Comparison of ENCODE assay signal across 25 cellular contexts in genomic region chr2:20397811-20398447, GRCh38.
"Had no signal": no experiment of that assay in that cellular context is flagged by ENCODE, and none has a peak within 500 bp of the region (broad histone marks: within the 10 kb centered on the region; RNA-seq: fewer than 3 reads in every experiment).

No MANE protein-coding gene starts in this region.

- DNase-seq: activated CD4-positive, alpha-beta T cell treated with anti-CD3 and anti-CD28 coated beads for 4 hours; activated CD4-positive, alpha-beta T cell treated with anti-CD3 and anti-CD28 coated beads, Interleukin-2, amount 50 U/mL, for 4 hours; activated gamma-delta T cell treated with Interleukin-2 at 50 U/mL for 16 hours; activated naive CD4-positive, alpha-beta T cell treated with anti-CD3 and anti-CD28 coated beads, Interleukin-2, amount 50 U/mL, for 16 hours; amniotic stem cell; brain microvascular endothelial cell; dorsolateral prefrontal cortex; effector memory CD4-positive, alpha-beta T cell; erythroblast; gastrocnemius medialis; islet precursor cell; left colon; mammary epithelial cell; midbrain; naive thymus-derived CD4-positive, alpha-beta T cell; psoas muscle; right cardiac atrium; spleen; stimulated activated naive CD8-positive, alpha-beta T cell treated with anti-CD3 and anti-CD28 coated beads, Interleukin-15, Interleukin-2, amounts not matched to agents 100 U/mL and 50 U/mL, for 24 hours; testis; transverse colon had no signal

- ATAC-seq: gastrocnemius medialis; left colon; naive thymus-derived CD4-positive, alpha-beta T cell; psoas muscle; right cardiac atrium; stimulated activated naive CD8-positive, alpha-beta T cell treated with anti-CD3 and anti-CD28 coated beads, Interleukin-15, Interleukin-2, amounts not matched to agents 100 U/mL and 50 U/mL, for 24 hours had no signal

- H3K27ac ChIP-seq: brain microvascular endothelial cell, coronary artery, dorsolateral prefrontal cortex, gastrocnemius medialis, hepatocyte, parathyroid adenoma, psoas muscle, spleen, testis, transverse colon, VCaP had no signal

- H3K4me1 ChIP-seq: gastrocnemius medialis, parathyroid adenoma, psoas muscle, spleen, testis, transverse colon had no signal

- H3K36me3 ChIP-seq: brain microvascular endothelial cell, gastrocnemius medialis, spleen, transverse colon had no signal

- H3K9me3 ChIP-seq: gastrocnemius medialis, psoas muscle, spleen, testis, transverse colon had no signal

- H3K27me3 ChIP-seq: brain microvascular endothelial cell, dorsolateral prefrontal cortex, gastrocnemius medialis, hepatocyte, testis, transverse colon had no signal

- H3K4me3 ChIP-seq: coronary artery, dorsolateral prefrontal cortex, gastrocnemius medialis, hepatocyte, psoas muscle, spleen, testis, transverse colon had no signal
